In the genomic region with DNA sequence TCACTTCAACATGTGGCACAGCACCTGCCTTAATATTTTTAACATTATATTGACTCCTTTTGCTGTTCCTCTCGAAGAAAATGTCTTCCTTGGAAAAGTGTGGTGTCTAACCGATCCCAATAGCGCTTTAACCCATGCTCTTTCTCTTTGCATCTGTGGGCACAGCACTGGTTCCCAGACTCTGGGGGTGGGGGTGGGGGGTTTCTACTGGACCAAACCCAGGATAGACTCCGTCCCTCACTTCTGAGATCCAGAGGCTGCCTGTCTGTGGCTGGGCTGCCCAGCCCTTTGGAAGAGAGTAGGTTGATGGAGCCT, we compare ENCODE assay signal across 8 cellular contexts. TPM values are rescaled to one million over a fixed set of nuclear protein-coding genes. Genes with fewer than 3 reads are reported as not detected.
DNase-seq lines count a peak whose midpoint lies in the region; ATAC-seq and TF ChIP-seq lines count a peak whose summit lies in the region.

No MANE protein-coding gene starts in this region.

- no peaks in the 10 kb centered on the region for H3K36me3 Mint-ChIP-seq in IgD-negative memory B cell
- no peaks in the 10 kb centered on the region for H3K36me3 Mint-ChIP-seq in natural killer cell

- peak overlapping the region; percentile 78 to 97 (median 92) for H3K4me3 Mint-ChIP-seq in IgD-negative memory B cell
- peak overlapping the region; percentile 91 for H3K4me3 Mint-ChIP-seq in natural killer cell

- H3K9me3 Mint-ChIP-seq in IgD-negative memory B cell, result no peaks in the 10 kb centered on the region
- H3K9me3 Mint-ChIP-seq in natural killer cell, result no peaks in the 10 kb centered on the region

- POLR2A ChIA-PET in BJ (lab: Charles Lee), result no interaction called here

- H3K27me3 Mint-ChIP-seq in IgD-negative memory B cell (peaks cover 1% of the 10 kb centered on the region), natural killer cell (ENCODE audit: low read depth in 2 of 2) (peaks cover 8 to 28% of the 10 kb centered on the region in 2 donors)

- peaks cover 14 to 30% (median 26%) of the 10 kb centered on the region in 3 donors for H3K4me1 Mint-ChIP-seq in IgD-negative memory B cell
- peaks cover 34 to 42% of the 10 kb centered on the region in 2 donors for H3K4me1 Mint-ChIP-seq in natural killer cell

- H3K27me3 ChIP-seq in BJ (ENCODE audit: control insufficient read depth, insufficient read depth, low read length), result no peaks in the 10 kb centered on the region

- in situ Hi-C loops in G401 (cut with HindIII; ENCODE audit: low sequenced_read_pairs), result no loop called here

- H3K27ac Mint-ChIP-seq in IgD-negative memory B cell (peak overlapping the region; percentile 95 to 99 (median 97)), natural killer cell (peak overlapping the region; percentile 97 to 99)

- CTCF ChIA-PET in BJ (lab: Yijun Ruan, JAX), result no interaction called here

- ATAC-seq in natural killer cell, result no peak
- no peak for ATAC-seq in GM19455 (IDR thresholded peaks at IDR 0.05; ENCODE audit: unreplicated experiment)
- ATAC-seq in GM18907 (IDR thresholded peaks at IDR 0.05; ENCODE audit: unreplicated experiment), result no peak

- intact Hi-C loops in natural killer cell (cut with micrococcal nuclease), result loop anchor here (5.0 kb wide), 1 partner anchor 1931 kb away; a partner anchor contains a TSS

- DNase-seq in BJ (ENCODE audit: low read depth) (no peak), choroid plexus epithelial cell (ENCODE audit: low read depth) (no peak), natural killer cell (no peak), ecto neural progenitor cell (ENCODE audit: low spot score) (no peak), G401 (ENCODE audit: low spot score) (no peak)

- H3K4me3 ChIP-seq in BJ (ENCODE audit: low read depth, low read length) (peak overlapping the region; percentile 42), choroid plexus epithelial cell (ENCODE audit: low read depth, low read length) (peak overlapping the region; percentile 67)

- TF ChIP-seq CTCF in BJ (IDR thresholded peaks at IDR 0.05; ENCODE audit: insufficient read depth, low read depth, low read length) (no peak), choroid plexus epithelial cell (conservative IDR thresholded peaks at IDR 0.05; ENCODE audit: low read depth, low read length) (no peak), natural killer cell (IDR thresholded peaks at IDR 0.05) (no peak)

- H3K36me3 ChIP-seq in BJ (ENCODE audit: control insufficient read depth, insufficient read depth, low read length), result no peaks in the 10 kb centered on the region

RNA-seq across cellular contexts. Expression of a gene that starts 3.9 kb away (rescaled TPM):
- polyA plus RNA-seq in BJ (2011; rRNA removed) (4.1 and 8.5 TPM in 2 replicates), IgD-negative memory B cell (37.2 TPM)
- polyA minus RNA-seq in BJ (2011; rRNA and poly(A)+ RNA removed), result 18.8 and 19.1 TPM in 2 replicates
- 10 to 100 TPM; 78.7 to 90.4 (median 89.4) TPM for total RNA-seq in natural killer cell
- 6.9 and 13.5 TPM in 2 replicates for total RNA-seq in G401 (2014; rRNA removed; shearing (Covaris generic))

RNA-seq across cellular contexts. Expression of a gene that starts 56.5 kb away (rescaled TPM):
- polyA plus RNA-seq in BJ (2011; rRNA removed) (2.5 and 2.6 TPM in 2 replicates), IgD-negative memory B cell (not detected)
- polyA minus RNA-seq in BJ (2011; rRNA and poly(A)+ RNA removed), result not detected in 2 replicates
- not detected for total RNA-seq in natural killer cell
- total RNA-seq in G401 (2014; rRNA removed; shearing (Covaris generic)), result not detected in 2 replicates
